ENCODE assay signal across 8 cellular contexts in the genomic region with DNA sequence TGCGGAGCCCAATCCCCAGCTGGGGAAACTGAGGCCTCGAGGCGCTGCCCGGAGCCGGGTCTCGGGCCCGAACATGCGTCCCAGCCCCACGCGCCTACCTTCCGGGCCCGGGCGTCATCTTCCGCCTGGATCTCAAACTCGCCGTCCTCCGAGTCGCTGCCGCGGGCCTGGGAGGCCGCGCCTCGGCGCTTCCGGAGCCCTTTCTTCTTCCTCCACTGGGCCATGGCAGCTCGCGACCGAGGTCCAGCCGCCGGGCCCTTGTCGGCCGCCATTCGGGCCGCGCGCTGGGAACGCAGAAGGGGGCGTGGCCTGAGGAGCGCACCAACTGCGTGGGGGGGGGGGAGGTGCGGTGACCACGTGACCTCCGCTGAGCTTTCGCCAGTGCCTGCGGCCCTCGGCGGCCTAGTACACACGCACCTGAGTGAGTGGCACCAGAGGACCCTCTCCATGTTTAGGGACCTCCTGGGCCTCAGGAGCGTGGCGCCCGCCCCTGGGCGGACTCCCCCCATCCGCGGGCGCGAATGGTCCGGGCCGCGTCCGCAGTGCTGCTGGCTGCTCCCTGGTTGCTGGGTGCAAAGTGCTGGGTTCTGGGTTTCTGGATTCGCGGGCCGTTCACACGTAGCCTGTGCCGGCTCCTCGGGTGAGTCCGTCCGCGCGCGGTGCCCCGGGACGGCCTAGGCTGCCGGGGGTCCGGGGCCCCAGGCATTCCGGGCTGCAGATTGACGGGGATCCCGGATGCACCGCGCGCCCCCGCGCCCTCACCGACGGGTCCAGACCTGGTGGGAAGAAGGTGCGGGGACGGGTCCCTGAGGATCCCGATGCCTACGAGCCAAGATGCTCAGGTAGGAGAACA. TPM values are rescaled to one million over a fixed set of nuclear protein-coding genes. Genes with fewer than 3 reads are reported as not detected.
A peak's percentile ranks its signal among the peaks of the same experiment; 100 is the strongest.
DNase-seq lines count a peak whose midpoint lies in the region; TF ChIP-seq lines count a peak whose summit lies in the region.

A gene with protein sequence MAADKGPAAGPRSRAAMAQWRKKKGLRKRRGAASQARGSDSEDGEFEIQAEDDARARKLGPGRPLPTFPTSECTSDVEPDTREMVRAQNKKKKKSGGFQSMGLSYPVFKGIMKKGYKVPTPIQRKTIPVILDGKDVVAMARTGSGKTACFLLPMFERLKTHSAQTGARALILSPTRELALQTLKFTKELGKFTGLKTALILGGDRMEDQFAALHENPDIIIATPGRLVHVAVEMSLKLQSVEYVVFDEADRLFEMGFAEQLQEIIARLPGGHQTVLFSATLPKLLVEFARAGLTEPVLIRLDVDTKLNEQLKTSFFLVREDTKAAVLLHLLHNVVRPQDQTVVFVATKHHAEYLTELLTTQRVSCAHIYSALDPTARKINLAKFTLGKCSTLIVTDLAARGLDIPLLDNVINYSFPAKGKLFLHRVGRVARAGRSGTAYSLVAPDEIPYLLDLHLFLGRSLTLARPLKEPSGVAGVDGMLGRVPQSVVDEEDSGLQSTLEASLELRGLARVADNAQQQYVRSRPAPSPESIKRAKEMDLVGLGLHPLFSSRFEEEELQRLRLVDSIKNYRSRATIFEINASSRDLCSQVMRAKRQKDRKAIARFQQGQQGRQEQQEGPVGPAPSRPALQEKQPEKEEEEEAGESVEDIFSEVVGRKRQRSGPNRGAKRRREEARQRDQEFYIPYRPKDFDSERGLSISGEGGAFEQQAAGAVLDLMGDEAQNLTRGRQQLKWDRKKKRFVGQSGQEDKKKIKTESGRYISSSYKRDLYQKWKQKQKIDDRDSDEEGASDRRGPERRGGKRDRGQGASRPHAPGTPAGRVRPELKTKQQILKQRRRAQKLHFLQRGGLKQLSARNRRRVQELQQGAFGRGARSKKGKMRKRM (minus strand): TSS at position 299 of the 853 bp plus-strand sequence. CDS start 27 bp downstream, at position 272.
A gene with protein sequence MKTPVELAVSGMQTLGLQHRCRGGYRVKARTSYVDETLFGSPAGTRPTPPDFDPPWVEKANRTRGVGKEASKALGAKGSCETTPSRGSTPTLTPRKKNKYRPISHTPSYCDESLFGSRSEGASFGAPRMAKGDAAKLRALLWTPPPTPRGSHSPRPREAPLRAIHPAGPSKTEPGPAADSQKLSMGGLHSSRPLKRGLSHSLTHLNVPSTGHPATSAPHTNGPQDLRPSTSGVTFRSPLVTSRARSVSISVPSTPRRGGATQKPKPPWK (plus strand): TSS at position 542 of the 853 bp plus-strand sequence. CDS start 1,026 bp downstream, outside the sequence.

- no peaks in the 10 kb centered on the region for H3K27me3 ChIP-seq in osteoblast (ENCODE audit: insufficient read depth, low read length)

- no peaks in the 10 kb centered on the region for H3K27me3 Mint-ChIP-seq in activated naive CD4-positive, alpha-beta T cell treated with anti-CD3 and anti-CD28 coated beads, Interleukin-2, amount 50 U/mL, for 24 hours

- peaks cover 40% of the 10 kb centered on the region for H3K4me1 Mint-ChIP-seq in activated naive CD4-positive, alpha-beta T cell treated with anti-CD3 and anti-CD28 coated beads, Interleukin-2, amount 50 U/mL, for 24 hours

- no peak for TF ChIP-seq CTCF in osteoblast (IDR thresholded peaks at IDR 0.05; ENCODE audit: extremely low read depth, low read depth, low read length)

- H3K27ac ChIP-seq in osteoblast (ENCODE audit: low read depth, low read length) = peak within 1 kb of the TSS; percentile 98
- H3K27ac ChIP-seq in temporal lobe (ENCODE audit: low read depth, low read length) = peak within 1 kb of the TSS; percentile 84

- peaks cover 11% of the 10 kb centered on the region for H3K4me1 ChIP-seq in osteoblast (ENCODE audit: insufficient read depth, low read length)

- H3K27ac Mint-ChIP-seq in activated naive CD4-positive, alpha-beta T cell treated with anti-CD3 and anti-CD28 coated beads, Interleukin-2, amount 50 U/mL, for 24 hours = peak within 1 kb of the TSS; percentile 96

- H3K79me2 ChIP-seq in osteoblast (ENCODE audit: insufficient read depth, low read length) = peaks cover 57% of the 10 kb centered on the region

- peaks cover 10% of the 10 kb centered on the region for H3K36me3 Mint-ChIP-seq in activated naive CD4-positive, alpha-beta T cell treated with anti-CD3 and anti-CD28 coated beads, Interleukin-2, amount 50 U/mL, for 24 hours

- peak within 1 kb of the TSS; percentile 97 for H3K4me3 Mint-ChIP-seq in activated naive CD4-positive, alpha-beta T cell treated with anti-CD3 and anti-CD28 coated beads, Interleukin-2, amount 50 U/mL, for 24 hours

- H3K9me3 Mint-ChIP-seq in activated naive CD4-positive, alpha-beta T cell treated with anti-CD3 and anti-CD28 coated beads, Interleukin-2, amount 50 U/mL, for 24 hours = no peaks in the 10 kb centered on the region

- DNase-seq in GDM1 (lab: John Stamatoyannopoulos, UW) (peak; percentile 70), H4 (ENCODE audit: low spot score) (peak; percentile 68), LoVo (ENCODE audit: low spot score) (peak; percentile 94), SKM-1 (lab: John Stamatoyannopoulos, UW; ENCODE audit: unreplicated experiment) (peak; percentile 13), glomerular visceral epithelial cell (ENCODE audit: extremely low spot score) (peak; percentile 74), osteoblast (ENCODE audit: insufficient read length, low spot score, missing footprints) (peak; percentile 97)

- H3K36me3 ChIP-seq in osteoblast (ENCODE audit: insufficient read depth, low read length) = peaks cover 19% of the 10 kb centered on the region

- H3K4me3 ChIP-seq in osteoblast (ENCODE audit: insufficient read depth, low read length) = peak within 1 kb of the TSS; percentile 98

- peak within 1 kb of the TSS; percentile 85 for H2AFZ ChIP-seq in osteoblast (ENCODE audit: low read length)

- no peaks in the 10 kb centered on the region for H3K9me3 ChIP-seq in osteoblast (ENCODE audit: low read depth, low read length)

- peaks cover 7% of the 10 kb centered on the region for H4K20me1 ChIP-seq in osteoblast (ENCODE audit: insufficient read depth, low read length)

- peak within 1 kb of the TSS; percentile 93 for H3K4me2 ChIP-seq in osteoblast (ENCODE audit: insufficient read depth, low read length)

RNA-seq across cellular contexts. Expression of the first gene that starts in this region (rescaled TPM):
- 24.4 and 45.0 TPM in 2 replicates for total RNA-seq in H4 (2014; rRNA removed; shearing (Covaris generic))
- 40.2 and 49.5 TPM in 2 replicates for total RNA-seq in osteoblast
- total RNA-seq in temporal lobe = 12.5 TPM

RNA-seq across cellular contexts. Expression of the second gene that starts in this region (rescaled TPM):
- 17.9 and 20.8 TPM in 2 replicates for total RNA-seq in H4 (2014; rRNA removed; shearing (Covaris generic))
- total RNA-seq in osteoblast = 20.0 and 22.4 TPM in 2 replicates
- total RNA-seq in temporal lobe = 6.6 TPM

Comparison
In these comparisons a context has a peak if more than half of its experiments do, and no peak if none do; other contexts are left out.
1. Peak in every context shown above with its lines: DNase-seq, H3K4me3 ChIP-seq and H3K27ac ChIP-seq.
2. DNase-seq: peak in every context shown above with its lines; median percentile 97 in osteoblast; 94 in LoVo; 74 in glomerular visceral epithelial cell; 70 in GDM1; 68 in H4; 13 in SKM-1.